ENCODE assay signal across 11 cellular contexts in the genomic region with DNA sequence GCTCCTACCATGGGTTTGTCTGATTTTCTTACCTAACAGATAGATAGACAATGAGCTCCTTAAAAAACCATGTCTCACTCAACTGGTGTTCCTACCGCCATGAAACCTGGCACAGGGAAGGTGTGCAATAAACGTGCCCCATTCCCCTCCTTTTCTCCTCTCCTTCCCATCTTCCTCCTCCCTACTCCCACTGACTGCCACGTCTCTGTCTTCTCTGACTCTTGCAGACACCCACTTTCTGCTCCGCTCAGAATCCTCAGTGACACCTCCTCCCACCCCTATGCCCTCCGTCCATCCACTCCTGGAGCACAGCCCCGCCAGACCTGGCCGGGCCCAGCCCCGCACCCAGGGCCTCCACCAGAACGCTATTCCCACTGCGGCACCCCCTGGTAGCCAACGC. TPM values are rescaled to one million over a fixed set of nuclear protein-coding genes. Genes with fewer than 3 reads are reported as not detected.
"Had no signal": no experiment of that assay in that cellular context is flagged by ENCODE, and none has a peak within 500 bp of the region (broad histone marks: within the 10 kb centered on the region; RNA-seq: fewer than 3 reads in every experiment).

No MANE protein-coding gene starts in this region.

- ATAC-seq: GM23338, HCT116 had no signal

- H3K27ac ChIP-seq: GM23248 had no signal

- H3K4me1 ChIP-seq: HAP-1 had no signal

- DNase-seq: GM23248, GOT3, H7, H9, HCEC 1CT, HFFc6 had no signal

- H3K4me3 ChIP-seq: GM23248, GM23338, HAP-1 had no signal

- H3K9me3 ChIP-seq: HAP-1 had no signal

- H3K36me3 ChIP-seq: HAP-1 had no signal

RNA-seq across cellular contexts. Expression of gene HMGB4, which starts 52.9 kb away (rescaled TPM):
- total RNA-seq: GM23248, GM23338, H1, H4, H7, H9, HFFc6 had no signal
- polyA plus RNA-seq: GM23248, GM23338, H1 had no signal
